ENCODE assay signal across 34 cellular contexts in genomic region chr4:64588507-64588906, GRCh38.
"Had no signal": no experiment of that assay in that cellular context is flagged by ENCODE, and none has a peak within 500 bp of the region (broad histone marks: within the 10 kb centered on the region; RNA-seq: fewer than 3 reads in every experiment).

No MANE protein-coding gene starts in this region.

- DNase-seq: Karpas-422, Kasumi-1, MG63, MM.1S, MV-4-11, NCI-H1048, NCI-H1092, NCI-H1092 treated with DMSO at 0.1 percent for 48 hours, NCI-H1105, NCI-H1105 treated with DMSO at 0.1 percent for 48 hours, NCI-H1417, NCI-H1417 treated with DMSO at 0.1 percent for 48 hours, NCI-H1436, NCI-H1436 treated with DMSO at 0.1 percent for 48 hours, NCI-H146, NCI-H1694, NCI-H1694 treated with DMSO at 0.1 percent for 48 hours, NCI-H187, NCI-H187 treated with DMSO at 0.1 percent for 48 hours, NCI-H1930, NCI-H2029, NCI-H2029 treated with DMSO at 0.1 percent for 48 hours, NCI-H2081, NCI-H2081 treated with DMSO at 0.1 percent for 48 hours, NCI-H2107, NCI-H2171, NCI-H2171 treated with DMSO at 0.1 percent for 48 hours, NCI-H2227 treated with DMSO at 0.1 percent for 48 hours, NCI-H226, NCI-H345, NCI-H446, NCI-H446 treated with DMSO at 0.1 percent for 48 hours, NCI-H510A, NCI-H510A treated with DMSO at 0.1 percent for 48 hours had no signal

- H3K4me3 ChIP-seq: MG63 had no signal

- H3K9me3 ChIP-seq: MG63 had no signal

- H3K27me3 ChIP-seq: MG63 had no signal

- H3K36me3 ChIP-seq: MG63 had no signal
